Comparison of ENCODE assay signal across 10 cellular contexts in the genomic region with DNA sequence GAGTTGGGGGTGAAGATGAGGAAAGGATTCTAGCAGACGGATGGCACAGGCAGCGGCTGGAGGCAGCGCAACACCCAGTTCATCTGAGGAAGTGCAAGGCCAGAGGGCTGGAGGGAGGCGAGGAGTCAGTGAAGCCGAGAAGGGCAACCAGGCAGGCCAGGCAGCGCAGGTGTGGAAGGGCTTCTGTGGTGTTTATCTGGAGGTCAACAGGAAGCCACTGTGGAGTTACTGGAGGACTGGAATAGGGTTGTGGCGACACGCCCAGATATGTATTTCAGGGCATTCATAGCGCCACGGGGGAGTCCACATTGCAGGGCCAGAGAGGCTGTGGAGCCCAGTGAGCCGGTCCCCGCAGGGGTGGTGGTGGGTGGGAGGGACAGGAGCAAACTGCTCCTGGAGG.
"Had no signal": no experiment of that assay in that cellular context is flagged by ENCODE, and none has a peak within 500 bp of the region (broad histone marks: within the 10 kb centered on the region; RNA-seq: fewer than 3 reads in every experiment).

No MANE protein-coding gene starts in this region.

- H3K9me3 ChIP-seq: prostate gland, SK-N-SH, tibial nerve had no signal

- H3K4me1 ChIP-seq: prostate gland had no signal

- H3K36me3 ChIP-seq: prostate gland, tibial nerve had no signal

- H3K4me3 ChIP-seq: prostate gland, tibial nerve had no signal

- ATAC-seq: activated T-helper 17 cell treated with anti-CD3 and anti-CD28 coated beads, Interleukin-2, amount 50 U/mL, for 72 hours had no signal

- H3K27me3 ChIP-seq: tibial nerve had no signal

- DNase-seq: activated B cell treated with CpG ODN at 0.5 μM for 24 hours; activated CD4-positive, alpha-beta T cell treated with anti-CD3 and anti-CD28 coated beads, Interleukin-2, amount 10 ng/mL, durations not matched to agents 7 days and 5 days; activated naive CD4-positive, alpha-beta T cell treated with anti-CD3 and anti-CD28 coated beads for 36 hours; activated T-cell treated with anti-CD3 and anti-CD28 coated beads for 4 hours; cerebellar nuclear complex; SK-N-SH; stimulated activated CD4-positive, alpha-beta T cell treated with anti-CD3 and anti-CD28 coated beads, Interleukin-4, amount 100 ng/mL, for 4 hours had no signal

- H3K27ac ChIP-seq: prostate gland had no signal
